1 cellular context compared by ENCODE assay signal in genomic region chr5:156870498-156870839, GRCh38.
TF ChIP-seq lines count a peak whose summit lies in the region.

No MANE protein-coding gene starts in this region.

TF ChIP-seq in GM23338, 12 proteins besides CTCF, POLR2A, EP300 and RAD21 (continued from another document):
- TF ChIP-seq REST (IDR thresholded peaks at IDR 0.05; ENCODE audit: unreplicated experiment), result no peak
- no peak for TF ChIP-seq CREB1 (CRISPR knock-in tag; IDR thresholded peaks at IDR 0.05; ENCODE audit: low read depth)
- TF ChIP-seq STAT1 (IDR thresholded peaks at IDR 0.05; ENCODE audit: unreplicated experiment), result no peak
- no peak for TF ChIP-seq JUNB (IDR thresholded peaks at IDR 0.05; ENCODE audit: unreplicated experiment)
- TF ChIP-seq ZNF114 (CRISPR knock-in tag; IDR thresholded peaks at IDR 0.05), result no peak
- TF ChIP-seq POLR2AphosphoS5 (IDR thresholded peaks at IDR 0.05; ENCODE audit: low read depth), result no peak
- TF ChIP-seq NANOG (IDR thresholded peaks at IDR 0.05; ENCODE audit: borderline replicate concordance), result no peak
- no peak for TF ChIP-seq ZNF331 (CRISPR knock-in tag; IDR thresholded peaks at IDR 0.05; ENCODE audit: low read depth)
- TF ChIP-seq ZNF462 (CRISPR knock-in tag; IDR thresholded peaks at IDR 0.05), result no peak
- TF ChIP-seq EZH2 (IDR thresholded peaks at IDR 0.05; ENCODE audit: low read depth, unreplicated experiment), result no peak
TF ChIP-seq in GM23338: peak in this region for 0.
